4 cellular contexts compared by ENCODE assay signal in the genomic region with DNA sequence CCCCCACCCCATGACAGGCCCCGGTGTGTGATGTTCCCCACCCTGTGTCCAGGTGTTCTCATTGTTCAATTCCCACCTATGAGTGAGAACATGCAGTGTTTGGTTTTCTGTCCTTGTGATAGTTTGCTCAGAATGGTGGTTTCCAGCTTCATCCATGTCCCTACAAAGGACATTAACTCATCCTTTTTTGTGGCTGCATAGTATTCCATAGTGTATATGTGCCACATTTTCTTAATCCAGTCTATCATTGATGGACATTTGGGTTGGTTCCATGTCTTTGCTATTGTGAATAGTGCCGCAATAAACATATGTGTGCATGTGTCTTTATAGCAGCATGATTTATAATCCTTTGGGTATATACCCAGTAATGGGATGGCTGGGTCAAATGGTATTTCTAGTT. TPM values are rescaled to one million over a fixed set of nuclear protein-coding genes. Genes with fewer than 3 reads are reported as not detected.
"Had no signal": no experiment of that assay in that cellular context is flagged by ENCODE, and none has a peak within 500 bp of the region (broad histone marks: within the 10 kb centered on the region; RNA-seq: fewer than 3 reads in every experiment).

No MANE protein-coding gene starts in this region.

RNA-seq across cellular contexts. Expression of gene ANKRD55, which starts 59.7 kb away (rescaled TPM):
- total RNA-seq: activated B cell treated with CpG ODN at 0.5 μM for 24 hours; activated CD8-positive, alpha-beta memory T cell treated with anti-CD3 and anti-CD28 coated beads for 36 hours; activated CD8-positive, alpha-beta T cell treated with anti-CD3 and anti-CD28 coated beads for 36 hours; WTC11 had no signal
